Comparison of ENCODE assay signal across 8 cellular contexts in the genomic region with DNA sequence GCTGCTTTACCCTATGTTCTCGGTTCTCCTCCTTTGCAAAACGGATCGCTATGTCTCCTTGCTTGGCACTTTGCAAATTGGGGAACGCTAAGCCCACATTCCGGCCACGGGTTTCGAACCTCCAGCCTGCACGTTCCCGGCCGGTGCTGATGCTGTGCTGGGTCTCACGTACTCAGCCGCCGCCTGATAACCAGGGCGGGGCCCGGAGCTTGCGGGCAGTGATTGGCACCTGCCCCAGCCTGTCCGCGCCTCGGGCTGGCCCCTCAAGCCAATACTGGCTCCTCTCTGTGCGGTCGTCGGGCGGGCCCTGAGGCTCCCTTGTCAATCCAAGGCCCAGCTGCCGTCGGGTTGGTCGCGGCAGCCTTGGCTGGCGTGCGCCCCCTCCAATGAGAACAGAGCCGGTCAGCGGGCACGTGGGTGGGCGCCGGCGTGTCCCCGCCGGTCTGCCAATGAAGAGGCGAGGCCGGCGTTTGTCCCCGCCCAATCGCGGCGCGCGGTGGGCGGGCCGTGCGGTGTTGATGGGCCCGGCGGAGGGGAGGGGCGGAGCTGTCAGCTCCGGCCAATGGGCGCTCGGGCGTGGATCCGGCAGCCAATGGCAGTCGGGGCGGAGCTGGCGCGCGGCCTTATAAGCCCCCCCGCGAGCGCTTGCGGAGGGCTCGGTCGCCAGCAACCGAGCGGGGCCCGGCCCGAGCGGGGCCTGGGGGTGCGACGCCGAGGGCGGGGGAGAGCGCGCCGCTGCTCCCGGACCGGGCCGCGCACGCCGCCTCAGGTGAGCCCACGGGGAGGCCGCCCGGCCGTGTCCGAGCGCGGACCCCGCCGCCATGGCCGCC. TPM values are rescaled to one million over a fixed set of nuclear protein-coding genes. Genes with fewer than 3 reads are reported as not detected.
DNase-seq lines count a peak whose midpoint lies in the region; ATAC-seq lines count a peak whose summit lies in the region.

A gene (plus strand): TSS at position 652 of the 830 bp plus-strand sequence. CDS start 63,778 bp downstream, outside the sequence.

- H3K36me3 Mint-ChIP-seq in IgD-negative memory B cell = peaks cover 4% of the 10 kb centered on the region

- H3K4me1 ChIP-seq in mucosa of rectum (ENCODE audit: control insufficient read depth in 2 of 2, insufficient read depth in 2 of 2, low read length in 2 of 2) = peaks cover 25 to 29% of the 10 kb centered on the region in 2 donors

- no peaks in the 10 kb centered on the region for H3K36me3 ChIP-seq in mucosa of rectum (ENCODE audit: control insufficient read depth in 2 of 2, insufficient read depth in 2 of 2, low read length in 2 of 2)

- H3K9me3 Mint-ChIP-seq in IgD-negative memory B cell = no peaks in the 10 kb centered on the region

- DNase-seq in DMS 273 treated with DMSO at 0.1 percent for 48 hours (lab: John Stamatoyannopoulos, UW) (peak; percentile 97), OCI-M2 (lab: John Stamatoyannopoulos, UW; ENCODE audit: unreplicated experiment) (peak; percentile 90), activated T-cell treated with anti-CD3 and anti-CD28 coated beads for 4 hours (peak; percentile 94), epithelial cell of prostate (ENCODE audit: low read depth, low spot score) (peak; percentile 98)
- peak; percentile 98 for DNase-seq in stimulated activated CD8-positive, alpha-beta memory T cell treated with anti-CD3 and anti-CD28 coated beads, Interleukin-4, amount 100 ng/mL, for 48 hours

- H3K4me3 ChIP-seq in mucosa of rectum (ENCODE audit: low read length in 2 of 2) = peak within 1 kb of the TSS; percentile 63 to 82

- peaks cover 16 to 27% (median 25%) of the 10 kb centered on the region in 3 donors for H3K4me1 Mint-ChIP-seq in IgD-negative memory B cell

- H3K9me3 ChIP-seq in mucosa of rectum (ENCODE audit: control insufficient read depth in 2 of 2, low read length in 2 of 2) = no peaks in the 10 kb centered on the region

- peak within 1 kb of the TSS; percentile 61 to 68 for H3K9ac ChIP-seq in mucosa of rectum (ENCODE audit: low read depth in 1 of 2, low read length in 2 of 2)

- peak; percentile 90 for ATAC-seq in GM21529 (IDR thresholded peaks at IDR 0.05; ENCODE audit: unreplicated experiment)

- H3K27ac Mint-ChIP-seq in IgD-negative memory B cell = peak within 1 kb of the TSS; percentile 73 to 96 (median 86)

- peak within 1 kb of the TSS; percentile 83 to 96 (median 91) for H3K4me3 Mint-ChIP-seq in IgD-negative memory B cell

- H3K27me3 ChIP-seq in mucosa of rectum (ENCODE audit: control insufficient read depth in 2 of 2, insufficient read depth in 2 of 2, low read length in 2 of 2) = no peaks in the 10 kb centered on the region

- H3K27ac ChIP-seq in epithelial cell of prostate (peak within 1 kb of the TSS; percentile 66), mucosa of rectum (ENCODE audit: low read depth in 2 of 2, low read length in 2 of 2) (peak within 1 kb of the TSS; percentile 52 to 68)

- H3K27me3 Mint-ChIP-seq in IgD-negative memory B cell = peaks cover 4% of the 10 kb centered on the region

RNA-seq across cellular contexts. Expression of the gene that starts here (rescaled TPM):
- 78.2 TPM for polyA plus RNA-seq in IgD-negative memory B cell

Comparison
In these comparisons a context has a peak if more than half of its experiments do, and no peak if none do; other contexts are left out.
1. Peak in every context shown above with its lines: DNase-seq, ATAC-seq, H3K4me3 ChIP-seq and H3K27ac ChIP-seq.